18 cellular contexts compared by ENCODE assay signal in genomic region chr6:97462031-97462430, GRCh38.
A peak's percentile ranks its signal among the peaks of the same experiment; 100 is the strongest.
DNase-seq lines count a peak whose midpoint lies in the region; ATAC-seq and TF ChIP-seq lines count a peak whose summit lies in the region.
"Had no signal": no experiment of that assay in that cellular context is flagged by ENCODE, and none has a peak within 500 bp of the region (broad histone marks: within the 10 kb centered on the region; RNA-seq: fewer than 3 reads in every experiment).

No MANE protein-coding gene starts in this region.

- intact Hi-C loops in MCF 10A (cut with micrococcal nuclease) = no loop called here
- intact Hi-C loops in breast epithelium (cut with DNase I; ENCODE audit: low total_unique reads) = no loop called here

- H3K27me3 ChIP-seq in breast epithelium = no peaks in the 10 kb centered on the region
- peaks cover 5% of the 10 kb centered on the region for H3K27me3 ChIP-seq in gastroesophageal sphincter
- H3K27me3 ChIP-seq: BLaER1 treated with 17β-estradiol and CSF1 and Interleukin-3, amounts not matched to agents 10 nM and 100 nM had no signal

- no TSS peak for BruUV-seq in MCF 10A (replicated peaks; lab: Mats Ljungman, UMichigan)

- WGBS in gastroesophageal sphincter (ENCODE audit: low coverage in 1 of 2), 2 donors = 40 to 68% methylated on average over 3 of the region's 3 CpGs

- peak; percentile 27 for DNase-seq in MCF 10A (ENCODE audit: unreplicated experiment)
- no peak for DNase-seq in breast epithelium (ENCODE audit: low spot score in 2 of 2)
- peak; percentile 54 for DNase-seq in superior temporal gyrus (ENCODE audit: extremely low spot score)
- no peak for DNase-seq in putamen (ENCODE audit: low spot score)
- no peak for DNase-seq in DMS114 treated with DMSO at 0.1 percent for 48 hours (lab: John Stamatoyannopoulos, UW; ENCODE audit: unreplicated experiment)
- no peak for DNase-seq in NCI-H748 treated with DMSO at 0.1 percent for 48 hours (lab: John Stamatoyannopoulos, UW)
- DNase-seq: 8988T; ACHN; Calu3; CD4-positive, alpha-beta T cell; DMS 273 treated with DMSO at 0.1 percent for 48 hours; DMS79; GOT3; H9 had no signal

- no peaks in the 10 kb centered on the region for H3K9me3 ChIP-seq in breast epithelium
- H3K9me3 ChIP-seq in gastroesophageal sphincter = no peaks in the 10 kb centered on the region
- H3K9me3 ChIP-seq: BLaER1 treated with 17β-estradiol and CSF1 and Interleukin-3, amounts not matched to agents 10 nM and 100 nM had no signal

- H3K4me1 ChIP-seq in breast epithelium = no peaks in the 10 kb centered on the region
- no peaks in the 10 kb centered on the region for H3K4me1 ChIP-seq in gastroesophageal sphincter

- H3K36me3 Mint-ChIP-seq in MCF 10A (ENCODE audit: insufficient read depth, unreplicated experiment) (no peaks in the 10 kb centered on the region), brain (no peaks in the 10 kb centered on the region)

- H3K27me3 Mint-ChIP-seq in MCF 10A (ENCODE audit: insufficient read depth, unreplicated experiment) (peaks cover 87% of the 10 kb centered on the region), brain (peaks cover 3% of the 10 kb centered on the region)

- no peak overlapping the region for H3K4me3 Mint-ChIP-seq in MCF 10A (ENCODE audit: unreplicated experiment)
- peak overlapping the region in 3 of 5 experiments; percentile 50 to 82 (median 55) for H3K4me3 Mint-ChIP-seq in brain
- H3K4me3 Mint-ChIP-seq: CD4-positive, alpha-beta T cell; H9 had no signal

- CTCF ChIA-PET in MCF 10A (lab: Yijun Ruan, JAX) = no interaction called here

- TF ChIP-seq POLR2A in breast epithelium (IDR thresholded peaks at IDR 0.05) (no peak), gastroesophageal sphincter (IDR thresholded peaks at IDR 0.05) (no peak)

- H3K4me1 Mint-ChIP-seq in MCF 10A (ENCODE audit: insufficient read depth, unreplicated experiment) (no peaks in the 10 kb centered on the region), brain (peaks cover 64% of the 10 kb centered on the region)

- H3K9me3 Mint-ChIP-seq in MCF 10A (ENCODE audit: unreplicated experiment) (no peaks in the 10 kb centered on the region), brain (no peaks in the 10 kb centered on the region)
- H3K9me3 Mint-ChIP-seq: CD4-positive, alpha-beta T cell; H9 had no signal

- H3K27ac Mint-ChIP-seq in MCF 10A (ENCODE audit: low read depth, unreplicated experiment) = no peak overlapping the region
- peak overlapping the region in 3 of 5 experiments; percentile 47 to 97 (median 82) for H3K27ac Mint-ChIP-seq in brain
- H3K27ac Mint-ChIP-seq: CD4-positive, alpha-beta T cell had no signal

- no peak overlapping the region for H3K27ac ChIP-seq in breast epithelium
- no peak overlapping the region for H3K27ac ChIP-seq in gastroesophageal sphincter
- H3K27ac ChIP-seq: BLaER1 treated with 17β-estradiol and CSF1 and Interleukin-3, amounts not matched to agents 10 nM and 100 nM had no signal

- H3K36me3 ChIP-seq in breast epithelium (no peaks in the 10 kb centered on the region), gastroesophageal sphincter (no peaks in the 10 kb centered on the region)
- H3K36me3 ChIP-seq: BLaER1 treated with 17β-estradiol and CSF1 and Interleukin-3, amounts not matched to agents 10 nM and 100 nM had no signal

- H3K4me3 ChIP-seq in breast epithelium = no peak overlapping the region
- H3K4me3 ChIP-seq in gastroesophageal sphincter = no peak overlapping the region
- H3K4me3 ChIP-seq: BLaER1 treated with 17β-estradiol and CSF1 and Interleukin-3, amounts not matched to agents 10 nM and 100 nM; GM12878 had no signal

- no peak for TF ChIP-seq CTCF in MCF 10A (IDR thresholded peaks at IDR 0.05; ENCODE audit: unreplicated experiment)
- TF ChIP-seq CTCF in breast epithelium (IDR thresholded peaks at IDR 0.05) = no peak
- TF ChIP-seq CTCF in brain (conservative IDR thresholded peaks at IDR 0.05) = no peak
- no peak for TF ChIP-seq CTCF in gastroesophageal sphincter (IDR thresholded peaks at IDR 0.05)

- TF ChIP-seq EP300 in gastroesophageal sphincter (IDR thresholded peaks at IDR 0.05) = no peak

- ATAC-seq in gastroesophageal sphincter = peak; percentile 36
- ATAC-seq: GM12878 had no signal

- POLR2A ChIA-PET in MCF 10A (lab: Yijun Ruan, JAX) = no interaction called here

Comparison
In these comparisons a context has a peak if more than half of its experiments do, and no peak if none do; other contexts are left out.
1. DNase-seq: peak in MCF 10A (single experiment) and superior temporal gyrus (single experiment); none in breast epithelium (0 of 2), putamen (single experiment), DMS114 treated with DMSO at 0.1 percent for 48 hours (single experiment) and NCI-H748 treated with DMSO at 0.1 percent for 48 hours (single experiment).